10 cellular contexts compared by ENCODE assay signal in the genomic region with DNA sequence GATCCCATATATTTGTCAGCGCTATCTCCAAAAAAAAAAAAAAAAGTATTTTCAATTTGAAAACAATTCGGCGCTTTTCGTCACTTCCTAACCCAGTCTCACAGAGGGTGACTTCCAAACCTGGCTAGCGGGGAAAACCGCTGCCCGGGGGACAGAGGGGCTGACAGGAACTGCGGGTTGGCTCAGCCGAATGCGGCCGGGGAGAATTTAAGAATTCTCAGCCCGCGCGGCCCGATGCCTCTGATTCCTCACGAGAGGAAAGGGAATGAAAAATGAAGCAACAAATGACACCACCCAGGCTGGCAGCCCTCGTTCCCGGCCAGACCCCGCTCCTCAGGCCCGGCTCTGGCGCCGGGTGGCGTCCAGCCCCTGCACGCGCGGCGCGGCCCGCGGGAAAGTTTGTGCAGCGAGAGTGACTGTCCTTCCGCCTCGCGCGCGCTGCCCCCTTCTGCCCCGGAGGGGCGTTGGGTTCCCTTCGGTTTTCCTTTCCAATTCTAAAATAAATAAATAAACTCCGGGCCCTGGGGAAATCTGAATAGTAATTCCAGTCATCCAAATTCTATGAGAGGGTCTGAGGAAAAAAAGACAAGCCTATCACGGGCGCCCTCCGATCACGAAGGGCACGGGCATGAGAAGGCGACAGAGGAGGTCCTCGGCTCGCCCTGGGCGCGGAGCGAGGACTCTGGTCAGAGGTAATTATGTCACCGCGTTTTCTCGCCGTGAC. TPM values are rescaled to one million over a fixed set of nuclear protein-coding genes. Genes with fewer than 3 reads are reported as not detected.
DNase-seq lines count a peak whose midpoint lies in the region; ATAC-seq and TF ChIP-seq lines count a peak whose summit lies in the region.
"Had no signal": no experiment of that assay in that cellular context is flagged by ENCODE, and none has a peak within 500 bp of the region (broad histone marks: within the 10 kb centered on the region; RNA-seq: fewer than 3 reads in every experiment).

No MANE protein-coding gene starts in this region.

- TF ChIP-seq POLR2A in spleen (IDR thresholded peaks at IDR 0.05) (no peak), gastroesophageal sphincter (IDR thresholded peaks at IDR 0.05) (no peak)

- peak overlapping the region; percentile 43 for H3K4me3 Mint-ChIP-seq in activated CD4-positive, alpha-beta T cell treated with anti-CD3 and anti-CD28 coated beads for 36 hours
- H3K4me3 Mint-ChIP-seq in T-helper 17 cell, result peak overlapping the region; percentile 66

- peaks cover 4% of the 10 kb centered on the region for H3K9me3 ChIP-seq in T-helper 17 cell (ENCODE audit: control insufficient read depth, low read length, poor library complexity, severe bottlenecking)
- peaks cover 0 to 19% (median 0%) of the 10 kb centered on the region in 8 donors for H3K9me3 ChIP-seq in spleen
- peaks cover 0 to 7% (median 0%) of the 10 kb centered on the region in 3 donors for H3K9me3 ChIP-seq in gastroesophageal sphincter
- H3K9me3 ChIP-seq: prostate gland had no signal

- ATAC-seq in activated CD4-positive, alpha-beta T cell treated with anti-CD3 and anti-CD28 coated beads for 36 hours, result no peak
- no peak for ATAC-seq in T-helper 17 cell
- no peak for ATAC-seq in omental fat pad (ENCODE audit: low FRiP score)
- ATAC-seq in HG03354 (IDR thresholded peaks at IDR 0.05; ENCODE audit: poor library complexity, severe bottlenecking, unreplicated experiment), result no peak
- no peak for ATAC-seq in gastroesophageal sphincter

- peaks cover 57% of the 10 kb centered on the region for H3K27me3 Mint-ChIP-seq in activated CD4-positive, alpha-beta T cell treated with anti-CD3 and anti-CD28 coated beads for 36 hours
- H3K27me3 Mint-ChIP-seq in T-helper 17 cell, result peaks cover 66% of the 10 kb centered on the region

- TF ChIP-seq CTCF in fibroblast of the aortic adventitia (IDR thresholded peaks at IDR 0.05; ENCODE audit: insufficient read depth, low read length), result no peak
- TF ChIP-seq CTCF in spleen (IDR thresholded peaks at IDR 0.05 in 8 of 11, conservative IDR thresholded peaks at IDR 0.05 in 3 of 11), result no peak
- no peak for TF ChIP-seq CTCF in omental fat pad (IDR thresholded peaks at IDR 0.05)
- TF ChIP-seq CTCF in gastroesophageal sphincter (IDR thresholded peaks at IDR 0.05), result no peak

- H3K4me1 ChIP-seq in spleen (peaks cover 59 to 89% (median 74%) of the 10 kb centered on the region in 6 donors), gastroesophageal sphincter (peaks cover 0 to 78% (median 68%) of the 10 kb centered on the region in 3 donors)

- no peak for DNase-seq in activated CD4-positive, alpha-beta T cell treated with anti-CD3 and anti-CD28 coated beads for 36 hours
- DNase-seq in activated CD4-positive, alpha-beta T cell treated with anti-CD3 and anti-CD28 coated beads, Interleukin-2, amount 50 U/mL, for 4 hours, result no peak
- DNase-seq in T-helper 17 cell (no peak), fibroblast of the aortic adventitia (ENCODE audit: low read depth) (no peak), spleen (peak; percentile 59), omental fat pad (ENCODE audit: low spot score) (no peak)

- intact Hi-C loops in activated CD4-positive, alpha-beta T cell treated with anti-CD3 and anti-CD28 coated beads for 36 hours (cut with DNase I, micrococcal nuclease), result loop anchor here (1.0 to 10.0 kb wide), 3 partner anchors 12 to 621 kb away; a partner anchor contains a TSS
- intact Hi-C loops in spleen (cut with DNase I; ENCODE audit: low total_unique reads), result no loop called here

- peaks cover 39% of the 10 kb centered on the region for H3K4me1 Mint-ChIP-seq in activated CD4-positive, alpha-beta T cell treated with anti-CD3 and anti-CD28 coated beads for 36 hours
- peaks cover 26% of the 10 kb centered on the region for H3K4me1 Mint-ChIP-seq in T-helper 17 cell

- CTCF ChIA-PET in activated CD4-positive, alpha-beta T cell treated with anti-CD3 and anti-CD28 coated beads for 36 hours (lab: Charles Lee), result interaction anchor here (0.6 kb wide), 1 partner anchor 383 kb away, joined by 3 read pairs; no protein-coding TSS in a partner anchor

- no peaks in the 10 kb centered on the region for H3K36me3 Mint-ChIP-seq in activated CD4-positive, alpha-beta T cell treated with anti-CD3 and anti-CD28 coated beads for 36 hours (ENCODE audit: low read depth)
- peaks cover 7% of the 10 kb centered on the region for H3K36me3 Mint-ChIP-seq in T-helper 17 cell (ENCODE audit: low read depth)

- TF ChIP-seq EP300 in gastroesophageal sphincter (IDR thresholded peaks at IDR 0.05), result no peak

- H3K9me3 Mint-ChIP-seq in activated CD4-positive, alpha-beta T cell treated with anti-CD3 and anti-CD28 coated beads for 36 hours (ENCODE audit: low read depth), result no peaks in the 10 kb centered on the region

- peaks cover 27 to 100% (median 99%) of the 10 kb centered on the region in 7 donors for H3K27me3 ChIP-seq in spleen (replicated peaks in 1 of 7)
- H3K27me3 ChIP-seq in gastroesophageal sphincter, result peaks cover 100% of the 10 kb centered on the region

- POLR2A ChIA-PET in activated CD4-positive, alpha-beta T cell treated with anti-CD3 and anti-CD28 coated beads for 36 hours (lab: Charles Lee), result no interaction called here

- H3K4me3 ChIP-seq in fibroblast of the aortic adventitia (ENCODE audit: low read depth, low read length), result peak overlapping the region; percentile 44
- H3K4me3 ChIP-seq in spleen, result peak overlapping the region; percentile 7 to 52 (median 30)
- H3K4me3 ChIP-seq in gastroesophageal sphincter, result peak overlapping the region in 1 of 2 donors; percentile 32
- H3K4me3 ChIP-seq: prostate gland had no signal

- H3K27ac ChIP-seq in spleen (no peak overlapping the region), gastroesophageal sphincter (no peak overlapping the region)
- H3K27ac ChIP-seq: prostate gland had no signal

- WGBS in spleen, 5 donors, result 2 to 5% (median 4%) methylated on average over 53 to 55 of the region's 55 CpGs
- 3 to 5% methylated on average over 6 to 54 of the region's 55 CpGs for WGBS in gastroesophageal sphincter (ENCODE audit: low coverage in 1 of 2), 2 donors

- H3K27ac Mint-ChIP-seq in activated CD4-positive, alpha-beta T cell treated with anti-CD3 and anti-CD28 coated beads for 36 hours, result peak overlapping the region; percentile 51
- peak overlapping the region; percentile 3 for H3K27ac Mint-ChIP-seq in T-helper 17 cell

- H3K36me3 ChIP-seq in spleen, result no peaks in the 10 kb centered on the region
- H3K36me3 ChIP-seq in gastroesophageal sphincter, result no peaks in the 10 kb centered on the region
- H3K36me3 ChIP-seq: prostate gland had no signal

RNA-seq across cellular contexts. Expression of a gene that starts 4.8 kb away (rescaled TPM):
- total RNA-seq in activated CD4-positive, alpha-beta T cell treated with anti-CD3 and anti-CD28 coated beads for 36 hours, result under 1 TPM in 1 of 2 experiments, not detected in 1; 0.07 TPM
- total RNA-seq in T-helper 17 cell, result not detected
- 0.63 TPM in 1 of 2 replicates, not detected in the other for total RNA-seq in fibroblast of the aortic adventitia (ENCODE audit: low replicate concordance)
- not detected for total RNA-seq in spleen
- polyA plus RNA-seq in spleen, result under 1 TPM in 2 of 3 donors, not detected in 1; 0.02 to 0.05 TPM
- under 1 TPM in 1 of 4 donors, not detected in 3; 0.46 TPM for total RNA-seq in omental fat pad
- 1 to 10 TPM in 1 of 4 donors, under 1 TPM in 3; 0.08 to 1.1 (median 0.55) TPM for total RNA-seq in gastroesophageal sphincter
- polyA plus RNA-seq: BJ had no signal
